Comparison of ENCODE assay signal across 23 cellular contexts in the genomic region with DNA sequence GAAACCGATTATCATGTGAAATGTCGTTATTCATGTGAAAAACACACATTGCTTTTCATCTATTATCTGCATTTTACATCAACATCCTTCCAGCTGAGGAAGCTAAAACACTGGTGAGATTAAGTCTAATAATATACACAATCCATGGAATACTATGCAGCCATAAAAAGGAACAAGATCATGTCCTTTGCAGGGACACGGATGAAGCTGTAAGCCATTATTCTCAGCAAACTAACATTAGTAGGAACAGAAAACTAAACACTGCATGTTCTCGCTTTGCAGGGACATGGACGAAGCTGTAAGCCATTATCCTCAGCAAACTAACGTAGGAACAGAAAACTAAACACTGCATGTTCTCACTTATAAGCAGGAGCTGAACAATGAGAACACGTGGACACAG. TPM values are rescaled to one million over a fixed set of nuclear protein-coding genes. Genes with fewer than 3 reads are reported as not detected.
DNase-seq lines count a peak whose midpoint lies in the region; ATAC-seq, FAIRE-seq and TF ChIP-seq lines count a peak whose summit lies in the region.
"Had no signal": no experiment of that assay in that cellular context is flagged by ENCODE, and none has a peak within 500 bp of the region (broad histone marks: within the 10 kb centered on the region; RNA-seq: fewer than 3 reads in every experiment).

No MANE protein-coding gene starts in this region.

- POLR2A ChIA-PET in HEK293 (lab: Yijun Ruan, JAX), result no interaction called here
- POLR2A ChIA-PET in activated CD4-positive, alpha-beta T cell treated with anti-CD3 and anti-CD28 coated beads, Interleukin-2, amount 10 ng/mL, durations not matched to agents 7 days and 5 days (lab: Charles Lee), result no interaction called here

- TF ChIP-seq POLR2A in GM12891 (IDR thresholded peaks at IDR 0.05; ENCODE audit: low read depth, low read length), result no peak
- TF ChIP-seq POLR2A in body of pancreas (IDR thresholded peaks at IDR 0.05), result no peak

- CTCF ChIA-PET in HEK293 (lab: Yijun Ruan, JAX), result no interaction called here
- CTCF ChIA-PET in activated CD4-positive, alpha-beta T cell treated with anti-CD3 and anti-CD28 coated beads, Interleukin-2, amount 10 ng/mL, durations not matched to agents 7 days and 5 days (lab: Charles Lee), result interaction anchor here (2.5 kb wide), 1 partner anchor 15 kb away, joined by 11 read pairs; no protein-coding TSS in a partner anchor

- no peak overlapping the region for H3K4me3 Mint-ChIP-seq in neural crest cell
- H3K4me3 Mint-ChIP-seq in activated CD4-positive, alpha-beta T cell treated with anti-CD3 and anti-CD28 coated beads, Interleukin-2, amount 10 ng/mL, durations not matched to agents 7 days and 5 days, result no peak overlapping the region
- H3K4me3 Mint-ChIP-seq: B cell; CD4-positive, alpha-beta T cell; CD8-positive, alpha-beta T cell had no signal

- no peak overlapping the region for H3K4me3 ChIP-seq in HEK293 (ENCODE audit: low read depth, low read length)
- H3K4me3 ChIP-seq in body of pancreas, result no peak overlapping the region
- H3K4me3 ChIP-seq: BLaER1 treated with 17β-estradiol and CSF1 and Interleukin-3, amounts not matched to agents 10 nM and 100 nM had no signal

- H3K9me3 ChIP-seq in HEK293 (ENCODE audit: control insufficient read depth, insufficient read depth, low read depth, low read length) (no peaks in the 10 kb centered on the region), body of pancreas (no peaks in the 10 kb centered on the region)
- H3K9me3 ChIP-seq: Caco-2 had no signal

- H3K4me1 ChIP-seq in HEK293 (ENCODE audit: control insufficient read depth, insufficient read depth, low read length) (no peaks in the 10 kb centered on the region), body of pancreas (no peaks in the 10 kb centered on the region)
- H3K4me1 ChIP-seq: BLaER1 treated with 17β-estradiol and CSF1 and Interleukin-3, amounts not matched to agents 10 nM and 100 nM; Caco-2 had no signal

- peaks cover 0 to 4% of the 10 kb centered on the region in 2 experiments; a peak in 2 of 3 replicates for H3K36me3 ChIP-seq in HEK293 (ENCODE audit: control insufficient read depth in 2 of 2, insufficient read depth in 1 of 2, low read length in 2 of 2)
- no peaks in the 10 kb centered on the region for H3K36me3 ChIP-seq in body of pancreas (replicated peaks in 1 of 2; ENCODE audit: insufficient read depth in 1 of 2, low read depth in 2 of 2)

- DNase-seq in GM12891 (ENCODE audit: insufficient read length, low spot score) (no peak), neural crest cell (ENCODE audit: low read depth, low spot score) (no peak), kidney tubule cell (ENCODE audit: low spot score) (no peak), body of pancreas (no peak), T-helper 2 cell (no peak)
- no peak for DNase-seq in activated CD4-positive, alpha-beta T cell treated with anti-CD3 and anti-CD28 coated beads, Interleukin-2, amount 10 ng/mL, durations not matched to agents 7 days and 5 days
- DNase-seq: 8988T; AML-193; Caco-2; Calu3; CD4-positive, alpha-beta T cell; CD8-positive, alpha-beta T cell; DMS79 treated with DMSO at 0.1 percent for 48 hours; GF-D8 had no signal

- intact Hi-C loops in body of pancreas (cut with DNase I), result no loop called here

- H3K36me3 Mint-ChIP-seq in neural crest cell (ENCODE audit: low read depth), result peaks cover 12% of the 10 kb centered on the region
- peaks cover 16% of the 10 kb centered on the region for H3K36me3 Mint-ChIP-seq in activated CD4-positive, alpha-beta T cell treated with anti-CD3 and anti-CD28 coated beads, Interleukin-2, amount 10 ng/mL, durations not matched to agents 7 days and 5 days (ENCODE audit: low read depth)

- peak; percentile 5 for FAIRE-seq in GM12891 (lab: Jason Lieb, UNC)
- FAIRE-seq: A204.1, D721Med, G401.6, GM12892, GM18507 had no signal

- H3K27ac Mint-ChIP-seq in neural crest cell (ENCODE audit: unreplicated experiment), result peak overlapping the region; percentile 78
- no peak overlapping the region for H3K27ac Mint-ChIP-seq in activated CD4-positive, alpha-beta T cell treated with anti-CD3 and anti-CD28 coated beads, Interleukin-2, amount 10 ng/mL, durations not matched to agents 7 days and 5 days
- H3K27ac Mint-ChIP-seq: B cell; CD4-positive, alpha-beta T cell; CD8-positive, alpha-beta T cell had no signal

- TF ChIP-seq CTCF in HEK293 (tag by site-specific recombination; IDR thresholded peaks at IDR 0.05) (no peak), neural crest cell (conservative IDR thresholded peaks at IDR 0.05) (no peak), body of pancreas (IDR thresholded peaks at IDR 0.05) (no peak)

- WGBS in body of pancreas, 2 donors, result 67 to 84% methylated on average over 7 of the region's 7 CpGs

- no peaks in the 10 kb centered on the region for H3K4me1 Mint-ChIP-seq in neural crest cell
- no peaks in the 10 kb centered on the region for H3K4me1 Mint-ChIP-seq in activated CD4-positive, alpha-beta T cell treated with anti-CD3 and anti-CD28 coated beads, Interleukin-2, amount 10 ng/mL, durations not matched to agents 7 days and 5 days
- H3K4me1 Mint-ChIP-seq: B cell had no signal

- ATAC-seq in body of pancreas, result no peak
- ATAC-seq: CD8-positive, alpha-beta T cell had no signal

- H3K27me3 Mint-ChIP-seq in neural crest cell (ENCODE audit: low read depth), result no peaks in the 10 kb centered on the region
- no peaks in the 10 kb centered on the region for H3K27me3 Mint-ChIP-seq in activated CD4-positive, alpha-beta T cell treated with anti-CD3 and anti-CD28 coated beads, Interleukin-2, amount 10 ng/mL, durations not matched to agents 7 days and 5 days
- H3K27me3 Mint-ChIP-seq: B cell; CD4-positive, alpha-beta T cell had no signal

- H3K27ac ChIP-seq in HEK293 (ENCODE audit: extremely low read depth, low read depth, low read length), result no peak overlapping the region
- no peak overlapping the region for H3K27ac ChIP-seq in body of pancreas
- H3K27ac ChIP-seq: BLaER1 treated with 17β-estradiol and CSF1 and Interleukin-3, amounts not matched to agents 10 nM and 100 nM; C4-2B had no signal

- peaks cover 3% of the 10 kb centered on the region for H3K9me3 Mint-ChIP-seq in neural crest cell
- peaks cover 5% of the 10 kb centered on the region for H3K9me3 Mint-ChIP-seq in activated CD4-positive, alpha-beta T cell treated with anti-CD3 and anti-CD28 coated beads, Interleukin-2, amount 10 ng/mL, durations not matched to agents 7 days and 5 days
- H3K9me3 Mint-ChIP-seq: CD4-positive, alpha-beta T cell had no signal

- no peaks in the 10 kb centered on the region for H3K27me3 ChIP-seq in body of pancreas
- H3K27me3 ChIP-seq: BLaER1 treated with 17β-estradiol and CSF1 and Interleukin-3, amounts not matched to agents 10 nM and 100 nM had no signal

TF ChIP-seq in GM12891, 5 proteins besides CTCF, POLR2A, EP300 and RAD21:
- TF ChIP-seq TAF1 (IDR thresholded peaks at IDR 0.05; ENCODE audit: low read depth, low read length) (no peak), PAX5 (IDR thresholded peaks at IDR 0.05; ENCODE audit: insufficient read depth, low read length, severe bottlenecking) (no peak), POLR2AphosphoS5 (IDR thresholded peaks at IDR 0.05; ENCODE audit: low read depth, low read length) (no peak), POU2F2 (IDR thresholded peaks at IDR 0.05; ENCODE audit: low read depth, low read length) (no peak), SPI1 (IDR thresholded peaks at IDR 0.05; ENCODE audit: low read depth, low read length) (no peak)

TF ChIP-seq in HEK293, 187 proteins besides CTCF, POLR2A, EP300 and RAD21:
- TF ChIP-seq, protein P1, sequence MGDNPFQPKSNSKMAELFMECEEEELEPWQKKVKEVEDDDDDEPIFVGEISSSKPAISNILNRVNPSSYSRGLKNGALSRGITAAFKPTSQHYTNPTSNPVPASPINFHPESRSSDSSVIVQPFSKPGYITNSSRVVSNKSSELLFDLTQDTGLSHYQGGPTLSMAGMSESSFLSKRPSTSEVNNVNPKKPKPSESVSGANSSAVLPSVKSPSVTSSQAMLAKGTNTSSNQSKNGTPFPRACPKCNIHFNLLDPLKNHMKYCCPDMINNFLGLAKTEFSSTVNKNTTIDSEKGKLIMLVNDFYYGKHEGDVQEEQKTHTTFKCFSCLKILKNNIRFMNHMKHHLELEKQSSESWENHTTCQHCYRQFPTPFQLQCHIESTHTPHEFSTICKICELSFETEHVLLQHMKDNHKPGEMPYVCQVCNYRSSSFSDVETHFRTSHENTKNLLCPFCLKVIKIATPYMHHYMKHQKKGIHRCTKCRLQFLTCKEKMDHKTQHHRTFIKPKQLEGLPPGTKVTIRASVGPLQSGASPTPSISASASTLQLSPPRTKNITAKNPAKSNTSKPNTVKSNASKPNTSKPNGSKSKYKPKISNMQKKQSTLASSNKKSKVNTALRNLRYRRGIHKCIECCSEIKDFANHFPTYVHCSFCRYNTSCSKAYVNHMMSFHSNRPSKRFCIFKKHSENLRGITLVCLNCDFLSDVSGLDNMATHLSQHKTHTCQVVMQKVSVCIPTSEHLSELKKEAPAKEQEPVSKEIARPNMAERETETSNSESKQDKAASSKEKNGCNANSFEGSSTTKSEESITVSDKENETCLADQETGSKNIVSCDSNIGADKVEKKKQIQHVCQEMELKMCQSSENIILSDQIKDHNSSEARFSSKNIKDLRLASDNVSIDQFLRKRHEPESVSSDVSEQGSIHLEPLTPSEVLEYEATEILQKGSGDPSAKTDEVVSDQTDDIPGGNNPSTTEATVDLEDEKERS (tag by site-specific recombination; IDR thresholded peaks at IDR 0.05), result no peak
- TF ChIP-seq ZBTB48 (tag by site-specific recombination; IDR thresholded peaks at IDR 0.05) (no peak), ZNF146 (tag by site-specific recombination; IDR thresholded peaks at IDR 0.05) (peak; percentile 93)

RNA-seq across cellular contexts. Expression of a gene that starts 18.3 kb away (rescaled TPM):
- 4.3 TPM for polyA plus RNA-seq in GM12891 (2012; ENCODE audit: low read depth, missing spikeins)
- 5.6 and 6.9 TPM in 2 replicates for total RNA-seq in neural crest cell
- total RNA-seq in body of pancreas, result 10 to 100 TPM in 1 of 2 donors, 1 to 10 TPM in 1; 7.0 to 50.4 TPM
- 1 to 10 TPM; 8.4 to 8.7 TPM for total RNA-seq in activated CD4-positive, alpha-beta T cell treated with anti-CD3 and anti-CD28 coated beads, Interleukin-2, amount 10 ng/mL, durations not matched to agents 7 days and 5 days
